14 cellular contexts compared by ENCODE assay signal in the genomic region with DNA sequence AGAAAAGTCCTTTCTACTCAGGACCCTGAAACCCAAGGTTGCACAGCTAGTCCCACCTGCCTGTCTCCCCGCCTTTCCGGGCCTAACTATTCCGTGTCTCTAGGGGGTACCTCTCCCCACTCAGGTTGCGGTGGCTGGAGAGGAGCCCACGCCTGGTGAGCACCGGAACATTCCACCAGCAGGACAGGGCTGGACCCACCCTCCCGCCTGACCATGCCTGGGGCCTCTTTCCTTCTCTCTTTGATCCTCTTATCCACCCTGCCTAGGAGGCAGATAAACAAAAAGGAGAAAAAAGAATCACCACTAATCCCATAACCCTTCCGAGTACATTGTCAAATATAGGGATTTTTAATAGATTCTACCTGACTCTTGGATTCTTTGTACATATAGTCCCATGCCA.
"Had no signal": no experiment of that assay in that cellular context is flagged by ENCODE, and none has a peak within 500 bp of the region (broad histone marks: within the 10 kb centered on the region; RNA-seq: fewer than 3 reads in every experiment).

No MANE protein-coding gene starts in this region.

- H3K36me3 ChIP-seq: right atrium auricular region, thyroid gland had no signal

- H3K36me3 Mint-ChIP-seq: brain, naive B cell had no signal

- DNase-seq: activated CD4-positive, alpha-beta T cell treated with anti-CD3 and anti-CD28 coated beads, Interleukin-2, amount 50 U/mL, for 4 hours; activated CD8-positive, alpha-beta memory T cell treated with anti-CD3 and anti-CD28 coated beads, Interleukin-2, amount 50 U/mL, for 48 hours; activated naive CD4-positive, alpha-beta T cell treated with anti-CD3 and anti-CD28 coated beads, Interleukin-2, amount 50 U/mL, for 16 hours; amygdala; effector memory CD4-positive, alpha-beta T cell; naive B cell; posterior cingulate gyrus; small intestine; thyroid gland had no signal

- ATAC-seq: SK-N-SH treated with all-trans-retinoic acid at 6 μM for 48 hours, WTC11 had no signal

- H3K9me3 ChIP-seq: right atrium auricular region, thyroid gland had no signal

- H3K4me3 ChIP-seq: lung, right atrium auricular region, thyroid gland had no signal

- FAIRE-seq: small intestine had no signal

- H3K27ac ChIP-seq: right atrium auricular region, thyroid gland had no signal

- H3K9me3 Mint-ChIP-seq: naive B cell, WTC11 had no signal

- H3K4me1 ChIP-seq: right atrium auricular region, thyroid gland had no signal

- H3K27me3 ChIP-seq: right atrium auricular region, thyroid gland had no signal

- H3K4me3 Mint-ChIP-seq: brain, naive B cell, WTC11 had no signal

- H3K27me3 Mint-ChIP-seq: naive B cell had no signal
